25 cellular contexts compared by ENCODE assay signal in genomic region chr2:75243219-75243618, GRCh38. TPM values are rescaled to one million over a fixed set of nuclear protein-coding genes. Genes with fewer than 3 reads are reported as not detected.
"Had no signal": no experiment of that assay in that cellular context is flagged by ENCODE, and none has a peak within 500 bp of the region (broad histone marks: within the 10 kb centered on the region; RNA-seq: fewer than 3 reads in every experiment).

No MANE protein-coding gene starts in this region.

- DNase-seq: effector CD8-positive, alpha-beta T cell; endodermal cell; foreskin fibroblast; gastrocnemius medialis; head of caudate nucleus; left ventricle myocardium superior; lower lobe of right lung; natural killer cell; occipital lobe; ovary; posterior cingulate gyrus; psoas muscle; right cardiac atrium; small intestine; stimulated activated CD4-positive, alpha-beta T cell treated with anti-CD3 and anti-CD28 coated beads, Interleukin-15, amount 100 ng/mL, for 24 hours; stimulated activated CD4-positive, alpha-beta T cell treated with anti-CD3 and anti-CD28 coated beads, Interleukin-2, amount 100 ng/mL, for 48 hours; stimulated activated naive B cell treated with anti-CD40 and anti-IgM and Interleukin-4, amounts not matched to agents 10 μg/mL and 1 μg/mL and 100 μg/mL, for 72 hours; upper lobe of left lung had no signal

- H3K36me3 ChIP-seq: gastrocnemius medialis, lower lobe of right lung, ovary, thoracic aorta, tibial nerve, upper lobe of left lung had no signal

- H3K9me3 ChIP-seq: gastrocnemius medialis, ovary, thoracic aorta had no signal

- ATAC-seq: esophagus mucosa; gastrocnemius medialis; left ventricle myocardium superior; lower lobe of right lung; natural killer cell; psoas muscle; right cardiac atrium; stimulated activated naive B cell treated with anti-CD40 and anti-IgM and Interleukin-4, amounts not matched to agents 10 μg/mL and 1 μg/mL and 100 μg/mL, for 72 hours had no signal

- H3K27ac ChIP-seq: epithelial cell of prostate, gastrocnemius medialis, lower lobe of right lung, ovary, psoas muscle, thoracic aorta, tibial nerve, upper lobe of left lung had no signal

- H3K27me3 ChIP-seq: gastrocnemius medialis, ovary, tibial nerve, upper lobe of left lung had no signal

- H3K4me3 ChIP-seq: gastrocnemius medialis, lower lobe of right lung, ovary, psoas muscle, thoracic aorta, tibial nerve, upper lobe of left lung had no signal

- H3K4me1 ChIP-seq: gastrocnemius medialis, lower lobe of right lung, psoas muscle, tibial nerve, upper lobe of left lung had no signal

RNA-seq across cellular contexts. Expression of gene TACR1, which starts 43.9 kb away (rescaled TPM):
- total RNA-seq: glomerular endothelial cell, myocyte, natural killer cell had no signal
- polyA plus RNA-seq: keratinocyte had no signal
